Comparison of ENCODE assay signal across 8 cellular contexts in genomic region chr1:29706936-29707335, GRCh38.
A peak's percentile ranks its signal among the peaks of the same experiment; 100 is the strongest.
DNase-seq lines count a peak whose midpoint lies in the region; ATAC-seq, FAIRE-seq and TF ChIP-seq lines count a peak whose summit lies in the region.

No MANE protein-coding gene starts in this region.

- no peak overlapping the region for H3K27ac Mint-ChIP-seq in activated naive CD8-positive, alpha-beta T cell treated with anti-CD3 and anti-CD28 coated beads, Interleukin-2, amount 50 U/mL, for 24 hours

- no peak overlapping the region for H3K27ac ChIP-seq in ACC112 (ENCODE audit: low read depth, low read length)

- H3K27me3 ChIP-seq in ACC112 (ENCODE audit: insufficient read depth, low read length): peaks cover 20% of the 10 kb centered on the region
- H3K27me3 ChIP-seq in kidney epithelial cell (ENCODE audit: control insufficient read depth, insufficient read depth, low read length): no peaks in the 10 kb centered on the region

- TF ChIP-seq POLR2A in GM12892 (IDR thresholded peaks at IDR 0.05; ENCODE audit: low read depth, low read length): no peak

- H3K4me3 ChIP-seq in ACC112 (ENCODE audit: low read depth, low read length): peak overlapping the region; percentile 62
- H3K4me3 ChIP-seq in kidney epithelial cell (ENCODE audit: low read depth, low read length): no peak overlapping the region

- H3K4me3 Mint-ChIP-seq in activated naive CD8-positive, alpha-beta T cell treated with anti-CD3 and anti-CD28 coated beads, Interleukin-2, amount 50 U/mL, for 24 hours: no peak overlapping the region

- peak; percentile 62 for TF ChIP-seq CTCF in kidney epithelial cell (IDR thresholded peaks at IDR 0.05; ENCODE audit: insufficient read depth, low read length, poor library complexity, severe bottlenecking)

- H2AFZ ChIP-seq in ACC112 (ENCODE audit: low read length, unreplicated experiment): no peak overlapping the region

- H3K36me3 ChIP-seq in ACC112 (ENCODE audit: insufficient read depth, low read length) (no peaks in the 10 kb centered on the region), kidney epithelial cell (ENCODE audit: control insufficient read depth, insufficient read depth, low read length) (no peaks in the 10 kb centered on the region)

- H3K79me2 ChIP-seq in ACC112 (ENCODE audit: control insufficient read depth, insufficient read depth, low read length, unreplicated experiment): no peaks in the 10 kb centered on the region

- peaks cover 30% of the 10 kb centered on the region for H3K4me1 Mint-ChIP-seq in activated naive CD8-positive, alpha-beta T cell treated with anti-CD3 and anti-CD28 coated beads, Interleukin-2, amount 50 U/mL, for 24 hours

- no peaks in the 10 kb centered on the region for H3K36me3 Mint-ChIP-seq in activated naive CD8-positive, alpha-beta T cell treated with anti-CD3 and anti-CD28 coated beads, Interleukin-2, amount 50 U/mL, for 24 hours (ENCODE audit: low read depth)

- no peak for FAIRE-seq in GM12892 (lab: Jason Lieb, UNC)

- H3K27me3 Mint-ChIP-seq in activated naive CD8-positive, alpha-beta T cell treated with anti-CD3 and anti-CD28 coated beads, Interleukin-2, amount 50 U/mL, for 24 hours: peaks cover 39% of the 10 kb centered on the region

- DNase-seq in GM12892 (ENCODE audit: insufficient read length) (peak; percentile 59), NCI-H2081 treated with DMSO at 0.1 percent for 48 hours (lab: John Stamatoyannopoulos, UW) (peak; percentile 70), kidney epithelial cell (ENCODE audit: low read depth) (no peak)
- DNase-seq in activated naive CD8-positive, alpha-beta T cell treated with anti-CD3 and anti-CD28 coated beads, Interleukin-2, amount 50 U/mL, for 24 hours: peak; percentile 47
- no peak for DNase-seq in activated CD4-positive, CD25-positive, alpha-beta regulatory T cell (lab: John Stamatoyannopoulos, UW)

- H3K4me1 ChIP-seq in ACC112 (ENCODE audit: control insufficient read depth, insufficient read depth, low read length, unreplicated experiment): peaks cover 41% of the 10 kb centered on the region

- no peaks in the 10 kb centered on the region for H3K9me3 Mint-ChIP-seq in activated naive CD8-positive, alpha-beta T cell treated with anti-CD3 and anti-CD28 coated beads, Interleukin-2, amount 50 U/mL, for 24 hours

- peak; percentile 60 for ATAC-seq in activated naive CD8-positive, alpha-beta T cell treated with anti-CD3 and anti-CD28 coated beads, Interleukin-2, amount 50 U/mL, for 24 hours
- ATAC-seq in GM18873 (IDR thresholded peaks at IDR 0.05; ENCODE audit: low FRiP score, unreplicated experiment) (no peak), HG03520 (IDR thresholded peaks at IDR 0.05; ENCODE audit: unreplicated experiment) (no peak)

Comparison
In these comparisons a context has a peak if more than half of its experiments do, and no peak if none do; other contexts are left out.
1. DNase-seq: peak in GM12892 (single experiment), NCI-H2081 treated with DMSO at 0.1 percent for 48 hours (single experiment) and activated naive CD8-positive, alpha-beta T cell treated with anti-CD3 and anti-CD28 coated beads, Interleukin-2, amount 50 U/mL, for 24 hours (single experiment); none in kidney epithelial cell (single experiment) and activated CD4-positive, CD25-positive, alpha-beta regulatory T cell (0 of 4).